Comparison of ENCODE assay signal across 8 cellular contexts in genomic region chr9:19050637-19051591, GRCh38. TPM values are rescaled to one million over a fixed set of nuclear protein-coding genes. Genes with fewer than 3 reads are reported as not detected.
A peak's percentile ranks its signal among the peaks of the same experiment; 100 is the strongest.
DNase-seq lines count a peak whose midpoint lies in the region; ATAC-seq and TF ChIP-seq lines count a peak whose summit lies in the region.

No MANE protein-coding gene starts in this region.

- H3K4me3 ChIP-seq in Loucy (ENCODE audit: low read length, poor library complexity, severe bottlenecking) (peak overlapping the region; percentile 78), coronary artery (peak overlapping the region; percentile 98), neural cell (ENCODE audit: low read length) (peak overlapping the region; percentile 94)

- no peak for ATAC-seq in HG03520 (IDR thresholded peaks at IDR 0.05; ENCODE audit: unreplicated experiment)
- ATAC-seq in HG03460 (IDR thresholded peaks at IDR 0.05; ENCODE audit: unreplicated experiment), result no peak

- peaks cover 4% of the 10 kb centered on the region; the same call in 1 of the 2 replicates for H3K36me3 ChIP-seq in Loucy (ENCODE audit: insufficient read depth, low read length)
- H3K36me3 ChIP-seq in neural cell (ENCODE audit: insufficient read depth, low read length), result peaks cover 6% of the 10 kb centered on the region

- H4K20me1 ChIP-seq in Loucy (ENCODE audit: insufficient read depth, low read length, poor library complexity, severe bottlenecking) (peaks cover 7% of the 10 kb centered on the region), neural cell (ENCODE audit: insufficient read depth) (no peaks in the 10 kb centered on the region)

- DNase-seq in CD14-positive monocyte (ENCODE audit: low spot score) (no peak), coronary artery (ENCODE audit: low spot score) (no peak), superior temporal gyrus (ENCODE audit: extremely low spot score) (no peak), SIG-M5 treated with dmso at 0.1 percent for 504 hours (lab: John Stamatoyannopoulos, UW; ENCODE audit: unreplicated experiment) (no peak)

- peaks cover 37% of the 10 kb centered on the region for H3K4me1 Mint-ChIP-seq in CD14-positive monocyte

- H3K9me2 ChIP-seq in Loucy (replicated peaks; ENCODE audit: low read depth, low read length) (no peaks in the 10 kb centered on the region), neural cell (ENCODE audit: insufficient read depth, low read length) (no peaks in the 10 kb centered on the region)

- peak overlapping the region in 1 of 2 donors; percentile 99 for H3K27ac ChIP-seq in coronary artery
- H3K27ac ChIP-seq in neural cell (ENCODE audit: low read length), result peak overlapping the region; percentile 94

- peaks cover 9 to 10% of the 10 kb centered on the region in 2 donors for H3K36me3 Mint-ChIP-seq in CD14-positive monocyte

- TF ChIP-seq RAD21 in neural cell (conservative IDR thresholded peaks at IDR 0.05), result no peak

- peaks cover 5% of the 10 kb centered on the region for H3K4me1 ChIP-seq in Loucy (ENCODE audit: insufficient read depth, low read length, poor library complexity, severe bottlenecking)

- no peaks in the 10 kb centered on the region; the same call in 1 of the 2 replicates for H3F3A ChIP-seq in Loucy (ENCODE audit: low read depth)
- H3F3A ChIP-seq in neural cell (ENCODE audit: insufficient read depth, low read length, poor library complexity, severe bottlenecking), result no peaks in the 10 kb centered on the region

- no peaks in the 10 kb centered on the region for H3K9me3 ChIP-seq in Loucy (ENCODE audit: insufficient read depth, low read depth, low read length)
- no peaks in the 10 kb centered on the region for H3K9me3 ChIP-seq in neural cell (ENCODE audit: low read length)

- peaks cover 0 to 2% (median 0%) of the 10 kb centered on the region in 3 donors for H3K27me3 Mint-ChIP-seq in CD14-positive monocyte (ENCODE audit: low read depth in 3 of 3)

- H3K9ac ChIP-seq in Loucy (ENCODE audit: low read depth, low read length, poor library complexity, severe bottlenecking) (peak overlapping the region; percentile 84), neural cell (ENCODE audit: low read length) (peak overlapping the region; percentile 97)

- H2AFZ ChIP-seq in Loucy (ENCODE audit: low read length), result no peak overlapping the region
- H2AFZ ChIP-seq in neural cell (ENCODE audit: low read depth, low read length), result no peak overlapping the region

- H3K27me3 ChIP-seq in Loucy (ENCODE audit: insufficient read depth, low read length, poor library complexity, severe bottlenecking), result no peaks in the 10 kb centered on the region
- no peaks in the 10 kb centered on the region for H3K27me3 ChIP-seq in neural cell (ENCODE audit: insufficient read depth, low read depth, low read length)

- no peak for TF ChIP-seq EP300 in neural cell (conservative IDR thresholded peaks at IDR 0.05; ENCODE audit: poor library complexity, severe bottlenecking)

- intact Hi-C loops in CD14-positive monocyte (cut with micrococcal nuclease), result no loop called here

- H3K4me2 ChIP-seq in Loucy (ENCODE audit: low read depth, low read length, poor library complexity, severe bottlenecking) (peak overlapping the region; percentile 76), neural cell (ENCODE audit: low read length) (peak overlapping the region; percentile 85)

- peaks cover 31% of the 10 kb centered on the region for H3K79me2 ChIP-seq in Loucy (ENCODE audit: insufficient read depth, low read length)
- H3K79me2 ChIP-seq in neural cell (replicated peaks; ENCODE audit: insufficient read depth, low read length), result peaks cover 33% of the 10 kb centered on the region

- no peak overlapping the region for H3K27ac Mint-ChIP-seq in CD14-positive monocyte

- TF ChIP-seq CTCF in CD14-positive monocyte (IDR thresholded peaks at IDR 0.05), result no peak
- TF ChIP-seq CTCF in Loucy (conservative IDR thresholded peaks at IDR 0.05; ENCODE audit: low read length), result no peak
- no peak for TF ChIP-seq CTCF in coronary artery (IDR thresholded peaks at IDR 0.05)
- no peak for TF ChIP-seq CTCF in neural cell (IDR thresholded peaks at IDR 0.05; ENCODE audit: poor library complexity, severe bottlenecking)

- H3K4me3 Mint-ChIP-seq in CD14-positive monocyte, result peak overlapping the region; percentile 95 to 96

- no peaks in the 10 kb centered on the region for H3K9me3 Mint-ChIP-seq in CD14-positive monocyte

TF ChIP-seq in neural cell, 6 proteins besides CTCF, POLR2A, EP300 and RAD21:
- TF ChIP-seq MXI1 (conservative IDR thresholded peaks at IDR 0.05; ENCODE audit: poor library complexity, severe bottlenecking) (no peak), SMC3 (conservative IDR thresholded peaks at IDR 0.05; ENCODE audit: poor library complexity) (no peak), TAF1 (IDR thresholded peaks at IDR 0.05; ENCODE audit: low read depth) (no peak), EZH2 (IDR thresholded peaks at IDR 0.05; ENCODE audit: borderline replicate concordance, insufficient read depth, low read length, poor library complexity, severe bottlenecking) (no peak), POLR2AphosphoS5 (IDR thresholded peaks at IDR 0.05) (no peak)
- TF ChIP-seq, protein P1, sequence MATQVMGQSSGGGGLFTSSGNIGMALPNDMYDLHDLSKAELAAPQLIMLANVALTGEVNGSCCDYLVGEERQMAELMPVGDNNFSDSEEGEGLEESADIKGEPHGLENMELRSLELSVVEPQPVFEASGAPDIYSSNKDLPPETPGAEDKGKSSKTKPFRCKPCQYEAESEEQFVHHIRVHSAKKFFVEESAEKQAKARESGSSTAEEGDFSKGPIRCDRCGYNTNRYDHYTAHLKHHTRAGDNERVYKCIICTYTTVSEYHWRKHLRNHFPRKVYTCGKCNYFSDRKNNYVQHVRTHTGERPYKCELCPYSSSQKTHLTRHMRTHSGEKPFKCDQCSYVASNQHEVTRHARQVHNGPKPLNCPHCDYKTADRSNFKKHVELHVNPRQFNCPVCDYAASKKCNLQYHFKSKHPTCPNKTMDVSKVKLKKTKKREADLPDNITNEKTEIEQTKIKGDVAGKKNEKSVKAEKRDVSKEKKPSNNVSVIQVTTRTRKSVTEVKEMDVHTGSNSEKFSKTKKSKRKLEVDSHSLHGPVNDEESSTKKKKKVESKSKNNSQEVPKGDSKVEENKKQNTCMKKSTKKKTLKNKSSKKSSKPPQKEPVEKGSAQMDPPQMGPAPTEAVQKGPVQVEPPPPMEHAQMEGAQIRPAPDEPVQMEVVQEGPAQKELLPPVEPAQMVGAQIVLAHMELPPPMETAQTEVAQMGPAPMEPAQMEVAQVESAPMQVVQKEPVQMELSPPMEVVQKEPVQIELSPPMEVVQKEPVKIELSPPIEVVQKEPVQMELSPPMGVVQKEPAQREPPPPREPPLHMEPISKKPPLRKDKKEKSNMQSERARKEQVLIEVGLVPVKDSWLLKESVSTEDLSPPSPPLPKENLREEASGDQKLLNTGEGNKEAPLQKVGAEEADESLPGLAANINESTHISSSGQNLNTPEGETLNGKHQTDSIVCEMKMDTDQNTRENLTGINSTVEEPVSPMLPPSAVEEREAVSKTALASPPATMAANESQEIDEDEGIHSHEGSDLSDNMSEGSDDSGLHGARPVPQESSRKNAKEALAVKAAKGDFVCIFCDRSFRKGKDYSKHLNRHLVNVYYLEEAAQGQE (IDR thresholded peaks at IDR 0.05; ENCODE audit: borderline replicate concordance), result no peak

RNA-seq across cellular contexts. Expression of gene RRAGA, which starts 1.7 kb away (rescaled TPM):
- 100 to 1,000 TPM in 1 of 2 donors, 10 to 100 TPM in 1; 93.9 to 115 TPM for polyA plus RNA-seq in CD14-positive monocyte
- 81.5 and 89.8 TPM in 2 replicates for polyA plus RNA-seq in neural cell
- polyA minus RNA-seq in neural cell, result 87.6 and 94.2 TPM in 2 replicates

RNA-seq across cellular contexts. Expression of gene SAXO1, which starts 17.9 kb away (rescaled TPM):
- polyA plus RNA-seq in CD14-positive monocyte (not detected), neural cell (not detected in 2 replicates)
- 0.24 TPM in 1 of 2 replicates, not detected in the other for polyA minus RNA-seq in neural cell

RNA-seq across cellular contexts. Expression of gene HAUS6, which starts 51.8 kb away (rescaled TPM):
- polyA plus RNA-seq in CD14-positive monocyte (1 to 10 TPM; 1.3 to 2.3 TPM), neural cell (13.5 and 15.2 TPM in 2 replicates)
- polyA minus RNA-seq in neural cell, result 29.8 and 30.4 TPM in 2 replicates
